Comparison of ENCODE assay signal across 31 cellular contexts in the genomic region with DNA sequence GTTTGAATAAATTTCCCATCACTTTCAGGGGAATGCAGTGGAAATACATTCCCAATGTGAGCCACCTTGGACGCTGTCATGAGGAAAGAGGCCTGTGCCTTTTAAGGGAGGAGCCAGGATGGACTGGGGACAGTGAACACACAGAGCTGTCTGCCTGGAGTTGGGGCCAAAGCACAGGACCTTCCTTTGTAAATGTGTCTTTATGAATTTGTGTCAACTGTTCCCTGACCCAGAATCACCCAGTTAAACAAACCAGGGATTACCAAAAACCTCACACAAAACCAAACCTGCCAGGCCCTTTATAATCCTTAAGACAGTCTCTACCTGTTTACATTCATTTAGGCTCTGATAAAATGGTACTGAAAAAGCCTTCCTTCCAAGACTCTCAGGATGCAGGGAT.
"Had no signal": no experiment of that assay in that cellular context is flagged by ENCODE, and none has a peak within 500 bp of the region (broad histone marks: within the 10 kb centered on the region; RNA-seq: fewer than 3 reads in every experiment).

No MANE protein-coding gene starts in this region.

- H3K36me3 Mint-ChIP-seq: activated CD4-positive, alpha-beta memory T cell treated with anti-CD3 and anti-CD28 coated beads for 36 hours; activated CD8-positive, alpha-beta memory T cell treated with anti-CD3 and anti-CD28 coated beads, Interleukin-2, amount 10 ng/mL, durations not matched to agents 7 days and 5 days; activated naive CD4-positive, alpha-beta T cell treated with anti-CD3 and anti-CD28 coated beads, Interleukin-2, amount 50 U/mL, for 24 hours; activated naive CD8-positive, alpha-beta T cell treated with anti-CD3 and anti-CD28 coated beads for 36 hours; brain had no signal

- H3K9me3 Mint-ChIP-seq: activated CD4-positive, alpha-beta memory T cell treated with anti-CD3 and anti-CD28 coated beads for 36 hours; activated CD4-positive, alpha-beta T cell treated with anti-CD3 and anti-CD28 coated beads, Interleukin-2, amount 10 ng/mL, durations not matched to agents 24 days and 14 days; activated naive CD4-positive, alpha-beta T cell treated with anti-CD3 and anti-CD28 coated beads for 36 hours; activated naive CD4-positive, alpha-beta T cell treated with anti-CD3 and anti-CD28 coated beads, Interleukin-2, amount 50 U/mL, for 24 hours; activated naive CD8-positive, alpha-beta T cell treated with anti-CD3 and anti-CD28 coated beads for 36 hours; activated naive CD8-positive, alpha-beta T cell treated with anti-CD3 and anti-CD28 coated beads, Interleukin-2, amount 50 U/mL, for 24 hours; activated T-helper 1 cell treated with anti-CD3 and anti-CD28 coated beads, Interleukin-12 subunit alpha, Interleukin-12 subunit beta, Interleukin-2, Interleukin-4 antibody, amounts not matched to agents 30 ng/mL and 10 ng/mL and 1 ng/mL, durations not matched to agents 14 hours and 24 hours and 36 hours; activated T-helper 2 cell treated with anti-CD3 and anti-CD28 coated beads, Interferon-gamma antibody, Interleukin-2, Interleukin-4, amounts not matched to agents 10 μg/mL and 5 μg/mL and 100 μg/mL, durations not matched to agents 14 hours and 24 hours and 36 hours; brain had no signal

- H3K36me3 ChIP-seq: adrenal gland, breast epithelium, cardiac muscle cell, colonic mucosa, gastrocnemius medialis had no signal

- H3K27ac ChIP-seq: adrenal gland, cardiac muscle cell, colonic mucosa, foreskin keratinocyte, gastrocnemius medialis had no signal

- H3K4me3 Mint-ChIP-seq: activated CD4-positive, alpha-beta memory T cell treated with anti-CD3 and anti-CD28 coated beads for 36 hours; activated CD4-positive, alpha-beta T cell treated with anti-CD3 and anti-CD28 coated beads for 36 hours; activated CD4-positive, alpha-beta T cell treated with anti-CD3 and anti-CD28 coated beads, Interleukin-2, amount 10 ng/mL, durations not matched to agents 24 days and 14 days; activated CD8-positive, alpha-beta memory T cell treated with anti-CD3 and anti-CD28 coated beads, Interleukin-2, amount 10 ng/mL, durations not matched to agents 7 days and 5 days; activated CD8-positive, alpha-beta T cell treated with anti-CD3 and anti-CD28 coated beads, Interleukin-2, amount 10 ng/mL, durations not matched to agents 7 days and 5 days; activated naive CD4-positive, alpha-beta T cell treated with anti-CD3 and anti-CD28 coated beads for 36 hours; activated naive CD4-positive, alpha-beta T cell treated with anti-CD3 and anti-CD28 coated beads, Interleukin-2, amount 50 U/mL, for 24 hours; activated naive CD8-positive, alpha-beta T cell treated with anti-CD3 and anti-CD28 coated beads for 36 hours; activated naive CD8-positive, alpha-beta T cell treated with anti-CD3 and anti-CD28 coated beads, Interleukin-2, amount 50 U/mL, for 24 hours; activated T-helper 1 cell treated with anti-CD3 and anti-CD28 coated beads, Interleukin-12 subunit alpha, Interleukin-12 subunit beta, Interleukin-2, Interleukin-4 antibody, amounts not matched to agents 30 ng/mL and 10 ng/mL and 1 ng/mL, durations not matched to agents 14 hours and 24 hours and 36 hours; brain had no signal

- H3K4me3 ChIP-seq: adrenal gland, breast epithelium, cardiac muscle cell, colonic mucosa, gastrocnemius medialis had no signal

- H3K4me1 Mint-ChIP-seq: activated CD4-positive, alpha-beta T cell treated with anti-CD3 and anti-CD28 coated beads for 36 hours; activated CD4-positive, alpha-beta T cell treated with anti-CD3 and anti-CD28 coated beads, Interleukin-2, amount 10 ng/mL, durations not matched to agents 24 days and 14 days; activated CD8-positive, alpha-beta memory T cell treated with anti-CD3 and anti-CD28 coated beads, Interleukin-2, amount 10 ng/mL, durations not matched to agents 7 days and 5 days; activated naive CD4-positive, alpha-beta T cell treated with anti-CD3 and anti-CD28 coated beads, Interleukin-2, amount 50 U/mL, for 24 hours; activated naive CD8-positive, alpha-beta T cell treated with anti-CD3 and anti-CD28 coated beads for 36 hours; activated naive CD8-positive, alpha-beta T cell treated with anti-CD3 and anti-CD28 coated beads, Interleukin-2, amount 50 U/mL, for 24 hours had no signal

- H3K9me3 ChIP-seq: adrenal gland, breast epithelium, colonic mucosa, gastrocnemius medialis had no signal

- H3K27me3 Mint-ChIP-seq: activated CD8-positive, alpha-beta memory T cell treated with anti-CD3 and anti-CD28 coated beads, Interleukin-2, amount 10 ng/mL, durations not matched to agents 7 days and 5 days had no signal

- H3K27me3 ChIP-seq: adrenal gland, breast epithelium, cardiac muscle cell, colonic mucosa, foreskin keratinocyte, gastrocnemius medialis had no signal

- H3K27ac Mint-ChIP-seq: activated CD4-positive, alpha-beta memory T cell treated with anti-CD3 and anti-CD28 coated beads for 36 hours; activated CD4-positive, alpha-beta T cell treated with anti-CD3 and anti-CD28 coated beads for 36 hours; activated CD4-positive, alpha-beta T cell treated with anti-CD3 and anti-CD28 coated beads, Interleukin-2, amount 10 ng/mL, durations not matched to agents 24 days and 14 days; activated CD8-positive, alpha-beta memory T cell treated with anti-CD3 and anti-CD28 coated beads, Interleukin-2, amount 10 ng/mL, durations not matched to agents 7 days and 5 days; activated CD8-positive, alpha-beta T cell treated with anti-CD3 and anti-CD28 coated beads, Interleukin-2, amount 10 ng/mL, durations not matched to agents 7 days and 5 days; activated naive CD4-positive, alpha-beta T cell treated with anti-CD3 and anti-CD28 coated beads for 36 hours; activated naive CD4-positive, alpha-beta T cell treated with anti-CD3 and anti-CD28 coated beads, Interleukin-2, amount 50 U/mL, for 24 hours; activated naive CD8-positive, alpha-beta T cell treated with anti-CD3 and anti-CD28 coated beads for 36 hours; activated naive CD8-positive, alpha-beta T cell treated with anti-CD3 and anti-CD28 coated beads, Interleukin-2, amount 50 U/mL, for 24 hours; activated T-helper 1 cell treated with anti-CD3 and anti-CD28 coated beads, Interleukin-12 subunit alpha, Interleukin-12 subunit beta, Interleukin-2, Interleukin-4 antibody, amounts not matched to agents 30 ng/mL and 10 ng/mL and 1 ng/mL, durations not matched to agents 14 hours and 24 hours and 36 hours; activated T-helper 2 cell treated with anti-CD3 and anti-CD28 coated beads, Interferon-gamma antibody, Interleukin-2, Interleukin-4, amounts not matched to agents 10 μg/mL and 5 μg/mL and 100 μg/mL, durations not matched to agents 14 hours and 24 hours and 36 hours; brain had no signal

- ATAC-seq: activated CD4-positive, alpha-beta T cell treated with anti-CD3 and anti-CD28 coated beads for 36 hours; activated CD8-positive, alpha-beta memory T cell treated with anti-CD3 and anti-CD28 coated beads, Interleukin-2, amount 10 ng/mL, durations not matched to agents 7 days and 5 days; activated CD8-positive, alpha-beta T cell treated with anti-CD3 and anti-CD28 coated beads, Interleukin-2, amount 10 ng/mL, durations not matched to agents 7 days and 5 days; activated naive CD8-positive, alpha-beta T cell treated with anti-CD3 and anti-CD28 coated beads, Interleukin-2, amount 50 U/mL, for 24 hours; esophagus mucosa; gastrocnemius medialis had no signal

- DNase-seq: activated CD4-positive, alpha-beta memory T cell treated with anti-CD3 and anti-CD28 coated beads for 36 hours; activated CD4-positive, alpha-beta T cell treated with anti-CD3 and anti-CD28 coated beads for 36 hours; activated CD4-positive, alpha-beta T cell treated with anti-CD3 and anti-CD28 coated beads, Interleukin-2, amount 10 ng/mL, durations not matched to agents 24 days and 14 days; activated CD4-positive, CD25-positive, alpha-beta regulatory T cell; activated CD4-positive, CD25-positive, alpha-beta regulatory T cell treated with anti-CD3 and anti-CD28 coated beads, Interleukin-2, amount 50 U/mL, for 72 hours; activated CD8-positive, alpha-beta memory T cell treated with anti-CD3 and anti-CD28 coated beads, Interleukin-2, amount 10 ng/mL, durations not matched to agents 7 days and 5 days; activated CD8-positive, alpha-beta memory T cell treated with anti-CD3 and anti-CD28 coated beads, Interleukin-2, amount 50 U/mL, for 4 hours; activated CD8-positive, alpha-beta T cell treated with anti-CD3 and anti-CD28 coated beads, Interleukin-2, amount 10 ng/mL, durations not matched to agents 7 days and 5 days; activated effector memory CD4-positive, alpha-beta T cell treated with anti-CD3 and anti-CD28 coated beads, Interleukin-2, amount 50 U/mL, for 16 hours; activated naive CD4-positive, alpha-beta T cell treated with anti-CD3 and anti-CD28 coated beads for 36 hours; activated naive CD8-positive, alpha-beta T cell treated with anti-CD3 and anti-CD28 coated beads for 36 hours; activated naive CD8-positive, alpha-beta T cell treated with anti-CD3 and anti-CD28 coated beads, Interleukin-2, amount 50 U/mL, for 24 hours; activated T-cell treated with anti-CD3 and anti-CD28 coated beads, Interleukin-2, amount 50 U/mL, for 1 hour; activated T-cell treated with anti-CD3 and anti-CD28 coated beads, Interleukin-2, amount 50 U/mL, for 48 hours; adrenal gland; amygdala; aorta; central memory CD4-positive, alpha-beta T cell; colonic mucosa; effector CD8-positive, alpha-beta T cell; foreskin keratinocyte; gastrocnemius medialis; glutamatergic neuron; T-helper 2 cell had no signal

- H3K4me1 ChIP-seq: breast epithelium, colonic mucosa, gastrocnemius medialis had no signal
